ENCODE assay signal across 14 cellular contexts in genomic region chr9:135951889-135952663, GRCh38. TPM values are rescaled to one million over a fixed set of nuclear protein-coding genes. Genes with fewer than 3 reads are reported as not detected.
DNase-seq lines count a peak whose midpoint lies in the region; ATAC-seq, FAIRE-seq and TF ChIP-seq lines count a peak whose summit lies in the region.
"Had no signal": no experiment of that assay in that cellular context is flagged by ENCODE, and none has a peak within 500 bp of the region (broad histone marks: within the 10 kb centered on the region; RNA-seq: fewer than 3 reads in every experiment).

No MANE protein-coding gene starts in this region.

- H3K36me3 ChIP-seq in astrocyte (ENCODE audit: insufficient read depth, low read length) (no peaks in the 10 kb centered on the region), mesenchymal stem cell (ENCODE audit: control insufficient read depth in 1 of 2, insufficient read depth in 2 of 2, low read depth in 1 of 2, low read length in 2 of 2) (peaks cover 38 to 44% of the 10 kb centered on the region in 2 experiments), HAP-1 (replicated peaks) (peaks cover 43% of the 10 kb centered on the region)

- TF ChIP-seq CTCF in astrocyte (IDR thresholded peaks at IDR 0.05; ENCODE audit: insufficient read depth, low read depth, low read length) = no peak

- no peaks in the 10 kb centered on the region for H3K9me3 Mint-ChIP-seq in astrocyte (ENCODE audit: unreplicated experiment)
- H3K9me3 Mint-ChIP-seq: activated CD8-positive, alpha-beta T cell treated with anti-CD3 and anti-CD28 coated beads for 36 hours had no signal

- H2AK5ac ChIP-seq in mesenchymal stem cell (ENCODE audit: low read length, severe bottlenecking) = no peak overlapping the region

- no peak for FAIRE-seq in astrocyte (lab: Jason Lieb, UNC)

- H3K4ac ChIP-seq in mesenchymal stem cell (ENCODE audit: low read depth in 1 of 2, low read length in 2 of 2) = no peak overlapping the region

- H3K27me3 Mint-ChIP-seq in astrocyte (ENCODE audit: low read depth, unreplicated experiment) = no peaks in the 10 kb centered on the region
- H3K27me3 Mint-ChIP-seq: activated CD8-positive, alpha-beta T cell treated with anti-CD3 and anti-CD28 coated beads for 36 hours; B cell had no signal

- H3K4me3 Mint-ChIP-seq in astrocyte (ENCODE audit: unreplicated experiment) = peak overlapping the region; percentile 3
- H3K4me3 Mint-ChIP-seq: activated CD8-positive, alpha-beta T cell treated with anti-CD3 and anti-CD28 coated beads for 36 hours; B cell had no signal

- peaks cover 20% of the 10 kb centered on the region for H3K4me1 Mint-ChIP-seq in astrocyte (ENCODE audit: low read depth, unreplicated experiment)
- H3K4me1 Mint-ChIP-seq: B cell had no signal

- no peak overlapping the region for H2BK12ac ChIP-seq in mesenchymal stem cell (ENCODE audit: low read length in 2 of 2)

- no peak overlapping the region for H2BK5ac ChIP-seq in mesenchymal stem cell (ENCODE audit: low read depth, low read length, poor library complexity, severe bottlenecking)

- peaks cover 17% of the 10 kb centered on the region for H3K79me2 ChIP-seq in astrocyte (ENCODE audit: insufficient read depth, low read length)

- peaks cover 5% of the 10 kb centered on the region for H3K4me1 ChIP-seq in astrocyte (ENCODE audit: insufficient read depth, low read length)
- peaks cover 19% of the 10 kb centered on the region for H3K4me1 ChIP-seq in mesenchymal stem cell (ENCODE audit: control insufficient read depth, insufficient read depth, low read depth, low read length)
- no peaks in the 10 kb centered on the region for H3K4me1 ChIP-seq in HAP-1

- no peak for ATAC-seq in HG03342 (IDR thresholded peaks at IDR 0.05; ENCODE audit: unreplicated experiment)
- ATAC-seq: activated CD8-positive, alpha-beta T cell treated with anti-CD3 and anti-CD28 coated beads for 36 hours; left colon had no signal

- H4K8ac ChIP-seq in mesenchymal stem cell (ENCODE audit: low read length) = no peak overlapping the region

- H3K27me3 ChIP-seq in astrocyte (ENCODE audit: insufficient read depth, low read length) (no peaks in the 10 kb centered on the region), mesenchymal stem cell (ENCODE audit: control insufficient read depth in 1 of 2, insufficient read depth in 1 of 2, low read length in 2 of 2) (no peaks in the 10 kb centered on the region), HAP-1 (ENCODE audit: low read depth) (no peaks in the 10 kb centered on the region)

- H3K79me1 ChIP-seq in mesenchymal stem cell (replicated peaks; ENCODE audit: low read length, poor library complexity, severe bottlenecking) = peaks cover 49% of the 10 kb centered on the region

- H3K4me2 ChIP-seq in astrocyte (ENCODE audit: low read length) (peak overlapping the region; percentile 48), mesenchymal stem cell (ENCODE audit: low read length, poor library complexity, severe bottlenecking) (peak overlapping the region; percentile 26)

- H3K27ac ChIP-seq in astrocyte (ENCODE audit: low read depth, low read length) (no peak overlapping the region), mesenchymal stem cell (ENCODE audit: low read length, poor library complexity, severe bottlenecking) (peak overlapping the region; percentile 64)

- H3K23ac ChIP-seq in mesenchymal stem cell (ENCODE audit: low read length in 2 of 2) = no peak overlapping the region

- peaks cover 18% of the 10 kb centered on the region for H4K20me1 ChIP-seq in astrocyte (ENCODE audit: insufficient read depth, low read length)

- no peak overlapping the region for H2BK15ac ChIP-seq in mesenchymal stem cell (ENCODE audit: low read depth, poor library complexity, severe bottlenecking)

- peak overlapping the region; percentile 0 for H3K27ac Mint-ChIP-seq in astrocyte (ENCODE audit: unreplicated experiment)
- H3K27ac Mint-ChIP-seq: activated CD8-positive, alpha-beta T cell treated with anti-CD3 and anti-CD28 coated beads for 36 hours; B cell had no signal

- no peaks in the 10 kb centered on the region for H3K9me3 ChIP-seq in astrocyte (ENCODE audit: insufficient read depth, low read depth, low read length)
- H3K9me3 ChIP-seq in mesenchymal stem cell (ENCODE audit: control insufficient read depth, low read length) = no peaks in the 10 kb centered on the region
- H3K9me3 ChIP-seq in HAP-1 = no peaks in the 10 kb centered on the region

- no peak overlapping the region for H3K14ac ChIP-seq in mesenchymal stem cell (ENCODE audit: low read length in 2 of 2)

- WGBS in mesenchymal stem cell = 61% methylated on average over 18 of the region's 18 CpGs

- in situ Hi-C loops in HAP-1 (cut with MboI; ENCODE audit: low sequenced_read_pairs) = no loop called here

- H2AFZ ChIP-seq in astrocyte (ENCODE audit: low read depth, low read length) (peak overlapping the region; percentile 58), mesenchymal stem cell (ENCODE audit: low read depth, low read length) (no peak overlapping the region)

- H3K9ac ChIP-seq in astrocyte (ENCODE audit: low read length) = no peak overlapping the region
- no peak overlapping the region for H3K9ac ChIP-seq in mesenchymal stem cell (ENCODE audit: low read length)

- DNase-seq in DMS153 (lab: John Stamatoyannopoulos, UW) (peak; percentile 88), NCI-H2171 (lab: John Stamatoyannopoulos, UW) (peak; percentile 73), astrocyte (ENCODE audit: low read depth) (peak; percentile 85), mesenchymal stem cell (peak; percentile 86), NCI-H1930 (lab: John Stamatoyannopoulos, UW) (no peak), LoVo (ENCODE audit: low spot score) (no peak), HAP-1 (ENCODE audit: low spot score in 2 of 2) (no peak)
- DNase-seq: activated CD8-positive, alpha-beta T cell treated with anti-CD3 and anti-CD28 coated beads for 36 hours; cerebellar nuclear complex; left colon; NCI-H774; stimulated activated CD4-positive, alpha-beta T cell treated with anti-CD3 and anti-CD28 coated beads, Interleukin-4, amount 100 ng/mL, for 24 hours had no signal

- H3K36me3 Mint-ChIP-seq in astrocyte (ENCODE audit: low read depth, unreplicated experiment) = peaks cover 13% of the 10 kb centered on the region

- H3K4me3 ChIP-seq in astrocyte (ENCODE audit: insufficient read depth, low read depth, low read length) = no peak overlapping the region
- H3K4me3 ChIP-seq in mesenchymal stem cell (ENCODE audit: insufficient read depth in 1 of 2, low read depth in 1 of 2, low read length in 2 of 2) = no peak overlapping the region
- no peak overlapping the region for H3K4me3 ChIP-seq in HAP-1

- H2BK120ac ChIP-seq in mesenchymal stem cell (ENCODE audit: low read depth, low read length) = no peak overlapping the region

- H4K91ac ChIP-seq in mesenchymal stem cell (ENCODE audit: low read length) = no peak overlapping the region

- no peak overlapping the region for H3K18ac ChIP-seq in mesenchymal stem cell (ENCODE audit: low read depth in 1 of 2, low read length in 2 of 2)

RNA-seq across cellular contexts. Expression of gene UBAC1, which starts 9.1 kb away (rescaled TPM):
- total RNA-seq in astrocyte = 31.8 and 32.5 TPM in 2 replicates
- 28.9 TPM for polyA plus RNA-seq in mesenchymal stem cell (2013, experiment 1 of 2)
- polyA plus RNA-seq in mesenchymal stem cell (2013, experiment 2 of 2) = 28.1 TPM

RNA-seq across cellular contexts. Expression of gene CAMSAP1, which starts 44.7 kb away (rescaled TPM):
- total RNA-seq in astrocyte = 27.3 and 34.8 TPM in 2 replicates
- polyA plus RNA-seq in mesenchymal stem cell (2013, experiment 1 of 2) = 14.3 TPM
- polyA plus RNA-seq in mesenchymal stem cell (2013, experiment 2 of 2) = 16.0 TPM

Comparison
In these comparisons a context has a peak if more than half of its experiments do, and no peak if none do; other contexts are left out.
1. DNase-seq: peak in DMS153 (single experiment), NCI-H2171 (single experiment), astrocyte (single experiment) and mesenchymal stem cell (single experiment); none in NCI-H1930 (0 of 2), LoVo (single experiment) and HAP-1 (0 of 2).